ENCODE assay signal across 24 cellular contexts in genomic region chr7:50349399-50349798, GRCh38. TPM values are rescaled to one million over a fixed set of nuclear protein-coding genes. Genes with fewer than 3 reads are reported as not detected.
DNase-seq lines count a peak whose midpoint lies in the region; ATAC-seq and TF ChIP-seq lines count a peak whose summit lies in the region.
"Had no signal": no experiment of that assay in that cellular context is flagged by ENCODE, and none has a peak within 500 bp of the region (broad histone marks: within the 10 kb centered on the region; RNA-seq: fewer than 3 reads in every experiment).

No MANE protein-coding gene starts in this region.

- DNase-seq in activated CD4-positive, alpha-beta T cell treated with anti-CD3 and anti-CD28 coated beads, Interleukin-2, amount 10 ng/mL, durations not matched to agents 24 days and 14 days, result peak; percentile 62
- DNase-seq in activated CD4-positive, alpha-beta T cell treated with anti-CD3 and anti-CD28 coated beads, Interleukin-2, amount 50 U/mL, for 4 hours, result no peak
- no peak for DNase-seq in HL-60 (ENCODE audit: low read depth in 1 of 2, low spot score in 1 of 2)
- no peak for DNase-seq in natural killer cell
- DNase-seq in SHP77 treated with DMSO at 0.1 percent for 48 hours (lab: John Stamatoyannopoulos, UW), result no peak
- DNase-seq in right lobe of liver, result no peak
- no peak for DNase-seq in NCI-H2227 (lab: John Stamatoyannopoulos, UW; ENCODE audit: unreplicated experiment)
- DNase-seq: amniotic stem cell, DMS153, gastrocnemius medialis, GF-D8, kidney glomerular epithelial cell, mesenchymal stem cell, NCI-H1436, NCI-H2171 treated with DMSO at 0.1 percent for 48 hours, NCI-H748 treated with DMSO at 0.1 percent for 48 hours, nephron progenitor cell, PC-9, SJCRH30, T-helper 9 cell had no signal

- H3K4me3 Mint-ChIP-seq in activated CD4-positive, alpha-beta T cell treated with anti-CD3 and anti-CD28 coated beads, Interleukin-2, amount 10 ng/mL, durations not matched to agents 24 days and 14 days, result peak overlapping the region; percentile 76
- no peak overlapping the region for H3K4me3 Mint-ChIP-seq in activated T-helper 17 cell treated with anti-CD3 and anti-CD28 coated beads, Interleukin-2, amount 50 U/mL, for 72 hours
- H3K4me3 Mint-ChIP-seq in natural killer cell, result peak overlapping the region; percentile 40
- H3K4me3 Mint-ChIP-seq: nephron progenitor cell had no signal

- H3K4me1 Mint-ChIP-seq in activated CD4-positive, alpha-beta T cell treated with anti-CD3 and anti-CD28 coated beads, Interleukin-2, amount 10 ng/mL, durations not matched to agents 24 days and 14 days, result peaks cover 92% of the 10 kb centered on the region
- peaks cover 81% of the 10 kb centered on the region for H3K4me1 Mint-ChIP-seq in activated T-helper 17 cell treated with anti-CD3 and anti-CD28 coated beads, Interleukin-2, amount 50 U/mL, for 72 hours
- peaks cover 90 to 96% of the 10 kb centered on the region in 2 donors for H3K4me1 Mint-ChIP-seq in natural killer cell
- H3K4me1 Mint-ChIP-seq: nephron progenitor cell had no signal

- TF ChIP-seq POLR2A in right lobe of liver (IDR thresholded peaks at IDR 0.05), result no peak

- H3K9me3 Mint-ChIP-seq in activated CD4-positive, alpha-beta T cell treated with anti-CD3 and anti-CD28 coated beads, Interleukin-2, amount 10 ng/mL, durations not matched to agents 24 days and 14 days, result no peaks in the 10 kb centered on the region
- H3K9me3 Mint-ChIP-seq in activated T-helper 17 cell treated with anti-CD3 and anti-CD28 coated beads, Interleukin-2, amount 50 U/mL, for 72 hours, result no peaks in the 10 kb centered on the region
- no peaks in the 10 kb centered on the region for H3K9me3 Mint-ChIP-seq in natural killer cell
- H3K9me3 Mint-ChIP-seq: nephron progenitor cell had no signal

- ATAC-seq in activated T-helper 17 cell treated with anti-CD3 and anti-CD28 coated beads, Interleukin-2, amount 50 U/mL, for 72 hours (replicated peaks), result no peak
- ATAC-seq in natural killer cell, result no peak
- ATAC-seq in right lobe of liver, result no peak
- ATAC-seq: esophagus mucosa, gastrocnemius medialis had no signal

- intact Hi-C loops in activated CD4-positive, alpha-beta T cell treated with anti-CD3 and anti-CD28 coated beads, Interleukin-2, amount 10 ng/mL, durations not matched to agents 24 days and 14 days (cut with micrococcal nuclease), result no loop called here
- intact Hi-C loops in natural killer cell (cut with micrococcal nuclease), result no loop called here
- intact Hi-C loops in right lobe of liver (cut with DNase I), result no loop called here

- H3K4me1 ChIP-seq in right lobe of liver, result no peaks in the 10 kb centered on the region
- H3K4me1 ChIP-seq: gastrocnemius medialis, SJCRH30 had no signal

- no peaks in the 10 kb centered on the region for H3K9me3 ChIP-seq in right lobe of liver
- H3K9me3 ChIP-seq: BLaER1 treated with 17β-estradiol and CSF1 and Interleukin-3, amounts not matched to agents 10 nM and 100 nM; gastrocnemius medialis; SJCRH30 had no signal

- no peaks in the 10 kb centered on the region for H3K27me3 ChIP-seq in HL-60 (ENCODE audit: insufficient read depth, poor library complexity, severe bottlenecking)
- no peaks in the 10 kb centered on the region for H3K27me3 ChIP-seq in right lobe of liver
- H3K27me3 ChIP-seq: BLaER1 treated with 17β-estradiol and CSF1 and Interleukin-3, amounts not matched to agents 10 nM and 100 nM had no signal

- no peaks in the 10 kb centered on the region for H3K36me3 ChIP-seq in right lobe of liver
- H3K36me3 ChIP-seq: gastrocnemius medialis, SJCRH30 had no signal

- peak overlapping the region; percentile 95 for H3K27ac Mint-ChIP-seq in activated CD4-positive, alpha-beta T cell treated with anti-CD3 and anti-CD28 coated beads, Interleukin-2, amount 10 ng/mL, durations not matched to agents 24 days and 14 days
- peak overlapping the region; percentile 94 for H3K27ac Mint-ChIP-seq in activated T-helper 17 cell treated with anti-CD3 and anti-CD28 coated beads, Interleukin-2, amount 50 U/mL, for 72 hours
- H3K27ac Mint-ChIP-seq in natural killer cell, result no peak overlapping the region
- H3K27ac Mint-ChIP-seq: nephron progenitor cell, progenitor cell of endocrine pancreas had no signal

- H3K4me3 ChIP-seq in HL-60 (replicated peaks; ENCODE audit: insufficient read depth, low read length), result no peak overlapping the region
- no peak overlapping the region for H3K4me3 ChIP-seq in right lobe of liver
- H3K4me3 ChIP-seq: BLaER1 treated with 17β-estradiol and CSF1 and Interleukin-3, amounts not matched to agents 10 nM and 100 nM; gastrocnemius medialis; PC-9; SJCRH30 had no signal

- no peak for TF ChIP-seq CTCF in HL-60 (IDR thresholded peaks at IDR 0.05; ENCODE audit: insufficient read depth, low read length)
- TF ChIP-seq CTCF in natural killer cell (IDR thresholded peaks at IDR 0.05), result no peak
- TF ChIP-seq CTCF in right lobe of liver (IDR thresholded peaks at IDR 0.05), result no peak

- H3K27ac ChIP-seq in HL-60 (replicated peaks) (peak overlapping the region; percentile 24; the same call in 1 of the 2 replicates), right lobe of liver (no peak overlapping the region)
- H3K27ac ChIP-seq: gastrocnemius medialis, PC-9, SJCRH30 had no signal

- H3K27me3 Mint-ChIP-seq in activated CD4-positive, alpha-beta T cell treated with anti-CD3 and anti-CD28 coated beads, Interleukin-2, amount 10 ng/mL, durations not matched to agents 24 days and 14 days, result no peaks in the 10 kb centered on the region
- H3K27me3 Mint-ChIP-seq in activated T-helper 17 cell treated with anti-CD3 and anti-CD28 coated beads, Interleukin-2, amount 50 U/mL, for 72 hours, result no peaks in the 10 kb centered on the region
- H3K27me3 Mint-ChIP-seq in natural killer cell (ENCODE audit: low read depth in 2 of 2), result no peaks in the 10 kb centered on the region

- H3K36me3 Mint-ChIP-seq in activated CD4-positive, alpha-beta T cell treated with anti-CD3 and anti-CD28 coated beads, Interleukin-2, amount 10 ng/mL, durations not matched to agents 24 days and 14 days (ENCODE audit: low read depth), result peaks cover 73% of the 10 kb centered on the region
- H3K36me3 Mint-ChIP-seq in activated T-helper 17 cell treated with anti-CD3 and anti-CD28 coated beads, Interleukin-2, amount 50 U/mL, for 72 hours (ENCODE audit: low read depth), result peaks cover 80% of the 10 kb centered on the region
- peaks cover 3% of the 10 kb centered on the region for H3K36me3 Mint-ChIP-seq in natural killer cell

- 53% methylated on average over 5 of the region's 6 CpGs for WGBS in right lobe of liver (ENCODE audit: insufficient coverage, low coverage, low lambda C conversion rate, missing lambda C conversion rate)

RNA-seq across cellular contexts. Expression of gene IKZF1, which starts 44.9 kb away (rescaled TPM):
- 282 and 292 TPM in 2 replicates for total RNA-seq in activated CD4-positive, alpha-beta T cell treated with anti-CD3 and anti-CD28 coated beads, Interleukin-2, amount 10 ng/mL, durations not matched to agents 24 days and 14 days
- total RNA-seq in activated T-helper 17 cell treated with anti-CD3 and anti-CD28 coated beads, Interleukin-2, amount 50 U/mL, for 72 hours, result 100 to 1,000 TPM; 253 to 343 TPM
- total RNA-seq in natural killer cell (100 to 1,000 TPM; 294 to 391 (median 350) TPM), right lobe of liver (1 to 10 TPM; 3.1 to 9.6 (median 5.2) TPM)
- total RNA-seq: PC-9, SJCRH30 had no signal

Comparison
In these comparisons a context has a peak if more than half of its experiments do, and no peak if none do; other contexts are left out.
1. H3K27ac Mint-ChIP-seq: peak in activated CD4-positive, alpha-beta T cell treated with anti-CD3 and anti-CD28 coated beads, Interleukin-2, amount 10 ng/mL, durations not matched to agents 24 days and 14 days (single experiment) and activated T-helper 17 cell treated with anti-CD3 and anti-CD28 coated beads, Interleukin-2, amount 50 U/mL, for 72 hours (single experiment); none in natural killer cell (0 of 2).
2. RNA of gene IKZF1, which starts 44.9 kb away (total RNA-seq): 294 to 391 TPM in natural killer cell, 253 to 343 TPM in activated T-helper 17 cell treated with anti-CD3 and anti-CD28 coated beads, Interleukin-2, amount 50 U/mL, for 72 hours and 282 to 292 TPM in activated CD4-positive, alpha-beta T cell treated with anti-CD3 and anti-CD28 coated beads, Interleukin-2, amount 10 ng/mL, durations not matched to agents 24 days and 14 days; 3.1 to 9.6 TPM in right lobe of liver; every median in the first group is over 10 times any median in the second.